Comparison of ENCODE assay signal across 17 cellular contexts in the genomic region with DNA sequence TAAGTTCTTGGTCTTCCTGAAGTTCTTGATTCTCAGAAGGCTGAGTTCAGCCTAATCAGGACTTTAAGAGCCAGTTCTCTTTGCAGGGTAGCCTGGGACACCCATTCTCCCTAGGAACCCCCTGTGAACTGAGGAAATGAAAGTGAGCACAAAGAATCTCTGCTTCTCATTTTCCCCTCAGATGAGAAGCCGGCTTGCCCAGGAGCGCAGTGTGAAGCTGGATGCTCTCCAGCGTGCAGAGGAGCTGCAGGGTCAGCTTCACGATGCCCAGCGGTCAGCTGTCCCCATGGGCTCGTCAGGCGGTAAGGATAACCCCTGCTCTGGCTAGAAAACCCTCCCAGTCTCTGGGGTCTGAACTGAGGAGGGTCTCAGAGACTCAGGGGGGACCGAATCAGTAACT. TPM values are rescaled to one million over a fixed set of nuclear protein-coding genes. Genes with fewer than 3 reads are reported as not detected.
DNase-seq lines count a peak whose midpoint lies in the region; TF ChIP-seq lines count a peak whose summit lies in the region.
"Had no signal": no experiment of that assay in that cellular context is flagged by ENCODE, and none has a peak within 500 bp of the region (broad histone marks: within the 10 kb centered on the region; RNA-seq: fewer than 3 reads in every experiment).

No MANE protein-coding gene starts in this region.

- CTCF ChIA-PET in Calu3 (lab: Charles Lee) = no interaction called here

- no TSS peak for BruUV-seq in Calu3 (replicated peaks; lab: Mats Ljungman, UMichigan)

- no peaks in the 10 kb centered on the region for H3K27me3 Mint-ChIP-seq in Calu3 (ENCODE audit: unreplicated experiment)
- H3K27me3 Mint-ChIP-seq: CD4-positive, alpha-beta memory T cell had no signal

- DNase-seq in Ammon's horn (ENCODE audit: low spot score) (peak; percentile 67), CD1c-positive myeloid dendritic cell (ENCODE audit: extremely low spot score) (peak; percentile 42), epithelial cell of prostate (ENCODE audit: low read depth, low spot score) (no peak), medulla oblongata (ENCODE audit: extremely low spot score) (peak; percentile 61), NCI-H345 (lab: John Stamatoyannopoulos, UW) (no peak), NCI-H446 (lab: John Stamatoyannopoulos, UW) (no peak), SIG-M5 (lab: John Stamatoyannopoulos, UW) (no peak), Calu3 (no peak)
- DNase-seq: CD4-positive, alpha-beta memory T cell; DMS153; IMR-90; MV-4-11; NCI-H1105 treated with DMSO at 0.1 percent for 48 hours; NCI-H2029 treated with DMSO at 0.1 percent for 48 hours; NCI-H226; NCI-H524 treated with DMSO at 0.1 percent for 48 hours; NCI-H82 had no signal

- intact Hi-C loops in Calu3 (cut with micrococcal nuclease; ENCODE audit: unreplicated experiment) = no loop called here

- H3K4me3 Mint-ChIP-seq in Calu3 (ENCODE audit: low read depth, unreplicated experiment) = no peak overlapping the region
- H3K4me3 Mint-ChIP-seq: CD4-positive, alpha-beta memory T cell had no signal

- no peak for TF ChIP-seq CTCF in Calu3 (IDR thresholded peaks at IDR 0.05; ENCODE audit: unreplicated experiment)

- no peak overlapping the region for H3K27ac Mint-ChIP-seq in Calu3 (ENCODE audit: unreplicated experiment)

- H3K27ac ChIP-seq in epithelial cell of prostate = peak overlapping the region; percentile 10

- peaks cover 47% of the 10 kb centered on the region for H3K4me1 Mint-ChIP-seq in Calu3 (ENCODE audit: low read depth, unreplicated experiment)

- H3K36me3 Mint-ChIP-seq in Calu3 (ENCODE audit: insufficient read depth, unreplicated experiment) = peaks cover 6% of the 10 kb centered on the region

- H3K9me3 Mint-ChIP-seq in Calu3 (ENCODE audit: low read depth, unreplicated experiment) = no peaks in the 10 kb centered on the region
- H3K9me3 Mint-ChIP-seq: CD4-positive, alpha-beta memory T cell had no signal

RNA-seq across cellular contexts. Expression of gene CD164, which starts 34.0 kb away (rescaled TPM):
- 339 and 343 TPM in 2 replicates for total RNA-seq in Calu3 (2022)

Comparison
In these comparisons a context has a peak if more than half of its experiments do, and no peak if none do; other contexts are left out.
1. DNase-seq: peak in Ammon's horn (single experiment), CD1c-positive myeloid dendritic cell (single experiment) and medulla oblongata (single experiment); none in epithelial cell of prostate (single experiment), NCI-H345 (single experiment), NCI-H446 (0 of 2), SIG-M5 (single experiment) and Calu3 (single experiment).